Comparison of ENCODE assay signal across 8 cellular contexts in genomic region chr18:12947355-12948054, GRCh38. TPM values are rescaled to one million over a fixed set of nuclear protein-coding genes. Genes with fewer than 3 reads are reported as not detected.
DNase-seq lines count a peak whose midpoint lies in the region; ATAC-seq and TF ChIP-seq lines count a peak whose summit lies in the region.

A gene with protein sequence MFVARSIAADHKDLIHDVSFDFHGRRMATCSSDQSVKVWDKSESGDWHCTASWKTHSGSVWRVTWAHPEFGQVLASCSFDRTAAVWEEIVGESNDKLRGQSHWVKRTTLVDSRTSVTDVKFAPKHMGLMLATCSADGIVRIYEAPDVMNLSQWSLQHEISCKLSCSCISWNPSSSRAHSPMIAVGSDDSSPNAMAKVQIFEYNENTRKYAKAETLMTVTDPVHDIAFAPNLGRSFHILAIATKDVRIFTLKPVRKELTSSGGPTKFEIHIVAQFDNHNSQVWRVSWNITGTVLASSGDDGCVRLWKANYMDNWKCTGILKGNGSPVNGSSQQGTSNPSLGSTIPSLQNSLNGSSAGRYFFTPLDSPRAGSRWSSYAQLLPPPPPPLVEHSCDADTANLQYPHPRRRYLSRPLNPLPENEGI (plus strand): TSS chr18:12948011. CDS start chr18:12948122, 111 bp downstream.

- TF ChIP-seq CTCF in GM13977 (IDR thresholded peaks at IDR 0.05; ENCODE audit: extremely low read depth, insufficient read depth, missing control alignments) (no peak), progenitor cell of endocrine pancreas (IDR thresholded peaks at IDR 0.05; ENCODE audit: unreplicated experiment) (no peak), upper lobe of right lung (IDR thresholded peaks at IDR 0.05) (no peak)

- no peaks in the 10 kb centered on the region for H3K9me3 Mint-ChIP-seq in T-helper 1 cell treated with Interleukin-12 subunit alpha and Interleukin-12 subunit beta and Interleukin-4 antibody, amounts not matched to agents 30 μg/mL and 1 μg/mL, for 36 hours
- H3K9me3 Mint-ChIP-seq in progenitor cell of endocrine pancreas (ENCODE audit: low read depth) = no peaks in the 10 kb centered on the region

- peak within 1 kb of the TSS; percentile 99 for H3K27ac ChIP-seq in upper lobe of right lung

- intact Hi-C loops in left cardiac atrium (cut with DNase I) = no loop called here
- intact Hi-C loops in upper lobe of right lung (cut with DNase I) = no loop called here

- no peaks in the 10 kb centered on the region for H3K27me3 ChIP-seq in upper lobe of right lung

- peak within 1 kb of the TSS; percentile 91 for H3K4me3 ChIP-seq in upper lobe of right lung

- DNase-seq in GM13977 (ENCODE audit: low spot score) (peak; percentile 98), NCI-H1694 treated with DMSO at 0.1 percent for 48 hours (lab: John Stamatoyannopoulos, UW) (peak; percentile 87), amniotic stem cell (lab: John Stamatoyannopoulos, UW) (peak; percentile 96), left cardiac atrium (peak; percentile 100), progenitor cell of endocrine pancreas (ENCODE audit: low spot score, unreplicated experiment) (peak; percentile 97), upper lobe of right lung (peak; percentile 100)

- H3K4me3 Mint-ChIP-seq in T-helper 1 cell treated with Interleukin-12 subunit alpha and Interleukin-12 subunit beta and Interleukin-4 antibody, amounts not matched to agents 30 μg/mL and 1 μg/mL, for 36 hours = peak within 1 kb of the TSS; percentile 100
- peak within 1 kb of the TSS; percentile 91 for H3K4me3 Mint-ChIP-seq in progenitor cell of endocrine pancreas (ENCODE audit: low read depth)

- H3K36me3 Mint-ChIP-seq in T-helper 1 cell treated with Interleukin-12 subunit alpha and Interleukin-12 subunit beta and Interleukin-4 antibody, amounts not matched to agents 30 μg/mL and 1 μg/mL, for 36 hours (ENCODE audit: low read depth) = peaks cover 14% of the 10 kb centered on the region
- peaks cover 3% of the 10 kb centered on the region for H3K36me3 Mint-ChIP-seq in progenitor cell of endocrine pancreas (ENCODE audit: insufficient read depth)

- H3K9me3 ChIP-seq in upper lobe of right lung = no peaks in the 10 kb centered on the region

- peak within 1 kb of the TSS; percentile 100 for H3K27ac Mint-ChIP-seq in T-helper 1 cell treated with Interleukin-12 subunit alpha and Interleukin-12 subunit beta and Interleukin-4 antibody, amounts not matched to agents 30 μg/mL and 1 μg/mL, for 36 hours
- H3K27ac Mint-ChIP-seq in progenitor cell of endocrine pancreas = peak within 1 kb of the TSS; percentile 98

- H3K4me1 Mint-ChIP-seq in T-helper 1 cell treated with Interleukin-12 subunit alpha and Interleukin-12 subunit beta and Interleukin-4 antibody, amounts not matched to agents 30 μg/mL and 1 μg/mL, for 36 hours (ENCODE audit: low read depth) = peaks cover 25% of the 10 kb centered on the region
- H3K4me1 Mint-ChIP-seq in progenitor cell of endocrine pancreas (ENCODE audit: low read depth) = peaks cover 13% of the 10 kb centered on the region

- no peaks in the 10 kb centered on the region for H3K36me3 ChIP-seq in upper lobe of right lung

- ATAC-seq in HG02885 (IDR thresholded peaks at IDR 0.05; ENCODE audit: poor library complexity, unreplicated experiment) = peak; percentile 71
- peak; percentile 96 to 97 for ATAC-seq in left cardiac atrium
- ATAC-seq in upper lobe of right lung = peak; percentile 97

- peaks cover 22% of the 10 kb centered on the region for H3K4me1 ChIP-seq in upper lobe of right lung

- in situ Hi-C loops in GM13977 (cut with MboI; ENCODE audit: low pct_unique_long_range_greater_than_20kb, low sequenced_read_pairs, unreplicated experiment) = loop anchor here (25.0 kb wide), 1 partner anchor 560 kb away; the partner anchor contains the start of gene AFG3L2

- H3K27me3 Mint-ChIP-seq in T-helper 1 cell treated with Interleukin-12 subunit alpha and Interleukin-12 subunit beta and Interleukin-4 antibody, amounts not matched to agents 30 μg/mL and 1 μg/mL, for 36 hours (ENCODE audit: low read depth) = peaks cover 4% of the 10 kb centered on the region
- no peaks in the 10 kb centered on the region for H3K27me3 Mint-ChIP-seq in progenitor cell of endocrine pancreas

RNA-seq across cellular contexts. Expression of the gene that starts here (rescaled TPM):
- 10 to 100 TPM; 16.9 to 28.9 TPM for total RNA-seq in left cardiac atrium
- total RNA-seq in progenitor cell of endocrine pancreas = 43.3 and 44.7 TPM in 2 replicates
- 41.5 TPM for total RNA-seq in upper lobe of right lung

Comparison
In these comparisons a context has a peak if more than half of its experiments do, and no peak if none do; other contexts are left out.
1. Peak in every context shown above with its lines: DNase-seq, ATAC-seq, H3K4me3 ChIP-seq and H3K27ac ChIP-seq.